ENCODE assay signal across 2 cellular contexts in genomic region chr3:121750087-121750415, GRCh38.
A peak's percentile ranks its signal among the peaks of the same experiment; 100 is the strongest.
TF ChIP-seq lines count a peak whose summit lies in the region.

No MANE protein-coding gene starts in this region.

TF ChIP-seq in H1, 55 proteins besides CTCF, POLR2A, EP300 and RAD21 (continued from another document):
- TF ChIP-seq CBX5 (IDR thresholded peaks at IDR 0.05; ENCODE audit: low read depth, low read length) (no peak), USF2 (IDR thresholded peaks at IDR 0.05; ENCODE audit: low read length) (no peak), SIX5 (IDR thresholded peaks at IDR 0.05; ENCODE audit: low read depth, low read length) (no peak), KDM1A (IDR thresholded peaks at IDR 0.05; ENCODE audit: borderline replicate concordance, low read length) (no peak), TAF7 (optimal IDR thresholded peaks at IDR 0.05; ENCODE audit: borderline replicate concordance, low read depth, low read length) (peak; percentile 40), RNF2 (IDR thresholded peaks at IDR 0.05; ENCODE audit: borderline replicate concordance, low read depth, low read length, missing control alignments, poor library complexity, severe bottlenecking) (no peak), FOSL1 (IDR thresholded peaks at IDR 0.05; ENCODE audit: insufficient read depth, low read depth, low read length) (no peak)

TF ChIP-seq in neural cell, 6 proteins besides CTCF, POLR2A, EP300 and RAD21 (continued from another document):
- no peak for TF ChIP-seq REST (IDR thresholded peaks at IDR 0.05; ENCODE audit: borderline replicate concordance)
- no peak for TF ChIP-seq MXI1 (conservative IDR thresholded peaks at IDR 0.05; ENCODE audit: poor library complexity, severe bottlenecking)
- no peak for TF ChIP-seq POLR2AphosphoS5 (IDR thresholded peaks at IDR 0.05)
- no peak for TF ChIP-seq TAF1 (IDR thresholded peaks at IDR 0.05; ENCODE audit: low read depth)
- no peak for TF ChIP-seq EZH2 (IDR thresholded peaks at IDR 0.05; ENCODE audit: borderline replicate concordance, insufficient read depth, low read length, poor library complexity, severe bottlenecking)
